In genomic region chr14:32720927-32721326, GRCh38 we compare ENCODE assay signal across 21 cellular contexts.
"Had no signal": no experiment of that assay in that cellular context is flagged by ENCODE, and none has a peak within 500 bp of the region (broad histone marks: within the 10 kb centered on the region; RNA-seq: fewer than 3 reads in every experiment).

No MANE protein-coding gene starts in this region.

- H3K36me3 ChIP-seq: esophagus squamous epithelium, gastroesophageal sphincter, heart right ventricle, suprapubic skin, WERI-Rb-1 had no signal

- DNase-seq: activated CD4-positive, alpha-beta memory T cell treated with anti-CD3 and anti-CD28 coated beads for 36 hours; activated CD4-positive, alpha-beta T cell treated with anti-CD3 and anti-CD28 coated beads for 36 hours; activated gamma-delta T cell; activated T-cell treated with anti-CD3 and anti-CD28 coated beads, Interleukin-2, amount 50 U/mL, for 72 hours; amniotic stem cell; body of pancreas; effector CD4-positive, alpha-beta T cell; esophagus squamous epithelium; heart right ventricle; left colon; naive B cell; stimulated activated CD4-positive, alpha-beta T cell treated with anti-CD3 and anti-CD28 coated beads, Interleukin-4, amount 100 ng/mL, for 4 hours; stimulated activated naive CD8-positive, alpha-beta T cell treated with anti-CD3 and anti-CD28 coated beads, Interleukin-15, Interleukin-2, amounts not matched to agents 100 U/mL and 50 U/mL, for 24 hours; T-helper 17 cell; WERI-Rb-1 had no signal

- H3K4me3 ChIP-seq: body of pancreas, coronary artery, esophagus squamous epithelium, gastroesophageal sphincter, heart right ventricle, skin epidermis, suprapubic skin had no signal

- H3K9ac ChIP-seq: parathyroid adenoma had no signal

- H3K4me1 ChIP-seq: body of pancreas, parathyroid adenoma had no signal

- H3K27me3 ChIP-seq: body of pancreas, esophagus squamous epithelium, gastroesophageal sphincter, heart right ventricle, suprapubic skin had no signal

- H3K9me3 ChIP-seq: body of pancreas, esophagus squamous epithelium, gastroesophageal sphincter, heart right ventricle, suprapubic skin had no signal

- ATAC-seq: activated CD4-positive, alpha-beta T cell treated with anti-CD3 and anti-CD28 coated beads for 36 hours; activated naive CD4-positive, alpha-beta T cell treated with anti-CD3 and anti-CD28 coated beads, Interleukin-2, amount 50 U/mL, for 72 hours; activated T-cell treated with anti-CD3 and anti-CD28 coated beads, Interleukin-2, amount 50 U/mL, for 72 hours; body of pancreas; gastroesophageal sphincter; left colon; stimulated activated naive CD8-positive, alpha-beta T cell treated with anti-CD3 and anti-CD28 coated beads, Interleukin-15, Interleukin-2, amounts not matched to agents 100 U/mL and 50 U/mL, for 24 hours; T-helper 17 cell had no signal
